Comparison of ENCODE assay signal across 8 cellular contexts in the genomic region with DNA sequence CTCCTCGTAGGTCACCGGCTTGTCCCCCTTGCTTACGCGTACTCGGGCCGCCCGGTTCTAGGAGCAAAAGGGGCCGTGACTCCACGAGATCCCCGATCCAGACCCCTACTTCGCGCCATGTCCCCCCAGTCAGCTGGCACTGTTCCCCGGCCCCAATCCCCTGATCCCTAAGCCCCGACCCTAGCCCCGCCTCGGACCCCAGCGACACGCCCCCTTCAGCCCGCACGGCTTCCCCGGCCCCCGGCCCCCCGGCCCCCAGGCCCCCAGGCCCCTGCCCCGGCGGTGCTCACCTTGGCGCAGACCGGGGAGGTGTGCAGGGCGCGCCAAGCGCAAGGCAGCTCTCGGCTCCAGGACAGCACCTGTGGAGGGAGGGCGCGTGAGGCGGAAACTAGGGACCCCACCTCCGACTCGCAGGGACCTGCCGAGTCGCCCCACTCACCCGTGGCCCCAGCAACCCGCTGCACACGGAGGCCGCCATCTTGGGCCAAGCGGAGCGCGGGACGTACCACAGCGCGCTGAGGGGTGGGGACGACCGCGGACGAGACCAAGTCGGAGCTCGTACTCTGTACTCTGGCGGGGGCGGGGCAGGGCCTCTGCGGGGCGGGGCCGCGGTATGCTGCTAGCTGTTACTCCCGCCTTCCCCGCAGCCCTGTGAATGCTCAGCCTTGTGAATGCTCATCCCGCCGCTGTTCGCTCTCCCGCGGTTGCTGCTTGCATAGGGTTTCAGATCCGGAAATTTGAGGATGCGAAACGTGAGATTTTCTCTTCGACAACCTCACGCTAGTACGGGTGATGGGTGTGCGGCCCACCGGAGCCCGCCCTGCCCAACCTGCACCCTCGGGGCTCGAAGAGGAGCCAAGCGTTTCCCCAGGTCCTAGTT. TPM values are rescaled to one million over a fixed set of nuclear protein-coding genes. Genes with fewer than 3 reads are reported as not detected.
DNase-seq lines count a peak whose midpoint lies in the region; ATAC-seq and TF ChIP-seq lines count a peak whose summit lies in the region.

A gene (minus strand): TSS at position 500 of the 880 bp plus-strand sequence. CDS start 22 bp downstream, at position 478.

- peak; percentile 95 for TF ChIP-seq POLR2A in GM19099 (IDR thresholded peaks at IDR 0.05; ENCODE audit: extremely low read depth, insufficient read length, low read depth)

- ATAC-seq in HG03378 (IDR thresholded peaks at IDR 0.05; ENCODE audit: unreplicated experiment), result peak; percentile 79

- peak; percentile 92 to 93 for DNase-seq in AML-193 (lab: John Stamatoyannopoulos, UW)
- peak; percentile 91 for DNase-seq in NCI-H460 (ENCODE audit: extremely low read depth, low read depth)
- DNase-seq in activated CD4-positive, CD25-positive, alpha-beta regulatory T cell treated with anti-CD3 and anti-CD28 coated beads, Interleukin-2, amount 50 U/mL, for 72 hours, result peak; percentile 93
- DNase-seq in cerebellar cortex (ENCODE audit: low spot score), result peak; percentile 96
- peak; percentile 97 for DNase-seq in islet precursor cell
- DNase-seq in stimulated activated CD4-positive, alpha-beta T cell treated with anti-CD3 and anti-CD28 coated beads, Interleukin-12 subunit alpha, Interleukin-12 subunit beta, amount 100 ng/mL, for 4 hours, result peak; percentile 98

RNA-seq across cellular contexts. Expression of the gene that starts here (rescaled TPM):
- 106 and 123 TPM in 2 replicates for total RNA-seq in NCI-H460 (2014; rRNA removed; shearing (Covaris generic))
- 276 TPM in 2 replicates for polyA plus RNA-seq in NCI-H460 (2014; cell fraction: nucleus; rRNA removed)

Comparison
In these comparisons a context has a peak if more than half of its experiments do, and no peak if none do; other contexts are left out.
1. Peak in every context shown above with its lines: DNase-seq and ATAC-seq.